In genomic region chr17:69246726-69247375, GRCh38 we compare ENCODE assay signal across 9 cellular contexts. TPM values are rescaled to one million over a fixed set of nuclear protein-coding genes. Genes with fewer than 3 reads are reported as not detected.
DNase-seq lines count a peak whose midpoint lies in the region; ATAC-seq and TF ChIP-seq lines count a peak whose summit lies in the region.
"Had no signal": no experiment of that assay in that cellular context is flagged by ENCODE, and none has a peak within 500 bp of the region (broad histone marks: within the 10 kb centered on the region; RNA-seq: fewer than 3 reads in every experiment).

No MANE protein-coding gene starts in this region.

- TF ChIP-seq CTCF in natural killer cell (IDR thresholded peaks at IDR 0.05) = peak; percentile 87
- TF ChIP-seq CTCF in RWPE2 (IDR thresholded peaks at IDR 0.05; ENCODE audit: poor library complexity, severe bottlenecking) = peak; percentile 85
- TF ChIP-seq CTCF in fibroblast of mammary gland (conservative IDR thresholded peaks at IDR 0.05; ENCODE audit: control insufficient read depth, insufficient read depth, low read depth, low read length) = peak; percentile 54
- TF ChIP-seq CTCF in osteocyte (IDR thresholded peaks at IDR 0.05) = peak; percentile 75

- no peak overlapping the region for H3K4me3 Mint-ChIP-seq in natural killer cell
- no peak overlapping the region for H3K4me3 Mint-ChIP-seq in natural killer cell treated with Interleukin-12 subunit alpha and Interleukin-12 subunit beta and Interleukin-15 and Interleukin-18, amount 100 ng/mL, for 72 hours
- H3K4me3 Mint-ChIP-seq in osteocyte (ENCODE audit: unreplicated experiment) = no peak overlapping the region
- H3K4me3 Mint-ChIP-seq: activated naive CD4-positive, alpha-beta T cell treated with anti-CD3 and anti-CD28 coated beads, Interleukin-2, amount 50 U/mL, for 24 hours had no signal

- H3K27me3 Mint-ChIP-seq in natural killer cell (ENCODE audit: low read depth in 2 of 2) (no peaks in the 10 kb centered on the region), osteocyte (ENCODE audit: unreplicated experiment) (no peaks in the 10 kb centered on the region)
- no peaks in the 10 kb centered on the region for H3K27me3 Mint-ChIP-seq in natural killer cell treated with Interleukin-12 subunit alpha and Interleukin-12 subunit beta and Interleukin-15 and Interleukin-18, amount 100 ng/mL, for 72 hours
- H3K27me3 Mint-ChIP-seq: activated naive CD4-positive, alpha-beta T cell treated with anti-CD3 and anti-CD28 coated beads, Interleukin-2, amount 50 U/mL, for 24 hours had no signal

- intact Hi-C loops in natural killer cell (cut with micrococcal nuclease) = loop anchor here (1.0 kb wide), 1 partner anchor 470 kb away; no protein-coding TSS in a partner anchor

- peak; percentile 47 to 52 (median 51) for ATAC-seq in natural killer cell
- no peak for ATAC-seq in natural killer cell treated with Interleukin-12 subunit alpha and Interleukin-12 subunit beta and Interleukin-15 and Interleukin-18, amount 100 ng/mL, for 72 hours
- ATAC-seq in RWPE2 (ENCODE audit: low read depth) = no peak
- no peak for ATAC-seq in HG02840 (IDR thresholded peaks at IDR 0.05; ENCODE audit: low FRiP score, unreplicated experiment)
- no peak for ATAC-seq in HG03439 (IDR thresholded peaks at IDR 0.05; ENCODE audit: unreplicated experiment)

- no peak for DNase-seq in natural killer cell
- DNase-seq in natural killer cell treated with Interleukin-12 subunit alpha and Interleukin-12 subunit beta and Interleukin-15 and Interleukin-18, amount 100 ng/mL, for 72 hours (ENCODE audit: low spot score) = no peak
- DNase-seq in LHCN-M2 (ENCODE audit: low read depth) = peak; percentile 32
- DNase-seq in RWPE2 (ENCODE audit: low spot score) = no peak
- peak; percentile 69 for DNase-seq in fibroblast of mammary gland (ENCODE audit: low read depth)
- no peak for DNase-seq in osteocyte (ENCODE audit: extremely low spot score, unreplicated experiment)

- H3K4me3 ChIP-seq in RWPE2 (ENCODE audit: severe bottlenecking) (no peak overlapping the region), fibroblast of mammary gland (ENCODE audit: control insufficient read depth, low read depth, low read length) (no peak overlapping the region)

- H3K27ac ChIP-seq in RWPE2 (ENCODE audit: poor library complexity, severe bottlenecking) = no peak overlapping the region

- H3K9me3 Mint-ChIP-seq in natural killer cell (no peaks in the 10 kb centered on the region), osteocyte (ENCODE audit: unreplicated experiment) (no peaks in the 10 kb centered on the region)
- H3K9me3 Mint-ChIP-seq in natural killer cell treated with Interleukin-12 subunit alpha and Interleukin-12 subunit beta and Interleukin-15 and Interleukin-18, amount 100 ng/mL, for 72 hours = no peaks in the 10 kb centered on the region
- H3K9me3 Mint-ChIP-seq: activated naive CD4-positive, alpha-beta T cell treated with anti-CD3 and anti-CD28 coated beads, Interleukin-2, amount 50 U/mL, for 24 hours had no signal

- H3K4me1 Mint-ChIP-seq in natural killer cell (no peaks in the 10 kb centered on the region), osteocyte (ENCODE audit: unreplicated experiment) (no peaks in the 10 kb centered on the region)
- H3K4me1 Mint-ChIP-seq in natural killer cell treated with Interleukin-12 subunit alpha and Interleukin-12 subunit beta and Interleukin-15 and Interleukin-18, amount 100 ng/mL, for 72 hours (ENCODE audit: low read depth in 2 of 2) = no peaks in the 10 kb centered on the region
- H3K4me1 Mint-ChIP-seq: activated naive CD4-positive, alpha-beta T cell treated with anti-CD3 and anti-CD28 coated beads, Interleukin-2, amount 50 U/mL, for 24 hours had no signal

- H3K4me1 ChIP-seq in RWPE2 (ENCODE audit: insufficient read depth, poor library complexity, severe bottlenecking) = peaks cover 14% of the 10 kb centered on the region

- no peaks in the 10 kb centered on the region for H3K27me3 ChIP-seq in RWPE2 (ENCODE audit: insufficient read depth, poor library complexity, severe bottlenecking)

- H3K36me3 Mint-ChIP-seq in natural killer cell (no peaks in the 10 kb centered on the region), osteocyte (ENCODE audit: unreplicated experiment) (peaks cover 1% of the 10 kb centered on the region)
- peaks cover 6% of the 10 kb centered on the region for H3K36me3 Mint-ChIP-seq in natural killer cell treated with Interleukin-12 subunit alpha and Interleukin-12 subunit beta and Interleukin-15 and Interleukin-18, amount 100 ng/mL, for 72 hours

- peaks cover 4% of the 10 kb centered on the region; the same call in 1 of the 2 replicates for H3K36me3 ChIP-seq in RWPE2 (ENCODE audit: low read depth)

- H3K27ac Mint-ChIP-seq in natural killer cell (no peak overlapping the region), osteocyte (ENCODE audit: unreplicated experiment) (no peak overlapping the region)
- no peak overlapping the region for H3K27ac Mint-ChIP-seq in natural killer cell treated with Interleukin-12 subunit alpha and Interleukin-12 subunit beta and Interleukin-15 and Interleukin-18, amount 100 ng/mL, for 72 hours
- H3K27ac Mint-ChIP-seq: activated naive CD4-positive, alpha-beta T cell treated with anti-CD3 and anti-CD28 coated beads, Interleukin-2, amount 50 U/mL, for 24 hours had no signal

- no peaks in the 10 kb centered on the region for H3K9me3 ChIP-seq in RWPE2 (ENCODE audit: severe bottlenecking)

RNA-seq across cellular contexts. Expression of gene ABCA10, which starts 18.2 kb away (rescaled TPM):
- total RNA-seq in natural killer cell = 1 to 10 TPM; 2.3 to 3.4 (median 2.7) TPM
- 1 to 10 TPM; 2.0 to 4.7 TPM for total RNA-seq in natural killer cell treated with Interleukin-12 subunit alpha and Interleukin-12 subunit beta and Interleukin-15 and Interleukin-18, amount 100 ng/mL, for 72 hours
- total RNA-seq in LHCN-M2 (2014; rRNA removed) = not detected in 2 replicates
- not detected for polyA plus RNA-seq in LHCN-M2 (2012)
- 1.7 and 1.8 TPM in 2 replicates for total RNA-seq in osteocyte

Comparison
In these comparisons a context has a peak if more than half of its experiments do, and no peak if none do; other contexts are left out.
1. ATAC-seq: peak in natural killer cell (3 of 3); none in natural killer cell treated with Interleukin-12 subunit alpha and Interleukin-12 subunit beta and Interleukin-15 and Interleukin-18, amount 100 ng/mL, for 72 hours (0 of 2), RWPE2 (single experiment), HG02840 (single experiment) and HG03439 (single experiment).
2. DNase-seq: peak in LHCN-M2 (single experiment) and fibroblast of mammary gland (single experiment); none in natural killer cell (single experiment), natural killer cell treated with Interleukin-12 subunit alpha and Interleukin-12 subunit beta and Interleukin-15 and Interleukin-18, amount 100 ng/mL, for 72 hours (single experiment), RWPE2 (single experiment) and osteocyte (single experiment).
3. Peak in every context shown above with its lines, with median percentiles within 50 percentile points of each other: CTCF ChIP-seq.